ENCODE assay signal across 1 cellular context in genomic region chr5:76674330-76675066, GRCh38.
TF ChIP-seq lines count a peak whose summit lies in the region.

No MANE protein-coding gene starts in this region.

TF ChIP-seq in GM23338, 12 proteins besides CTCF, POLR2A, EP300 and RAD21 (continued from another document):
- TF ChIP-seq REST (IDR thresholded peaks at IDR 0.05; ENCODE audit: unreplicated experiment) (no peak), JUNB (IDR thresholded peaks at IDR 0.05; ENCODE audit: unreplicated experiment) (no peak), POLR2AphosphoS5 (IDR thresholded peaks at IDR 0.05; ENCODE audit: low read depth) (no peak), ZNF331 (CRISPR knock-in tag; IDR thresholded peaks at IDR 0.05; ENCODE audit: low read depth) (no peak), STAT1 (IDR thresholded peaks at IDR 0.05; ENCODE audit: unreplicated experiment) (no peak), EZH2 (IDR thresholded peaks at IDR 0.05; ENCODE audit: low read depth, unreplicated experiment) (no peak)
TF ChIP-seq in GM23338: peak in this region for 0.
